Comparison of ENCODE assay signal across 13 cellular contexts in the genomic region with DNA sequence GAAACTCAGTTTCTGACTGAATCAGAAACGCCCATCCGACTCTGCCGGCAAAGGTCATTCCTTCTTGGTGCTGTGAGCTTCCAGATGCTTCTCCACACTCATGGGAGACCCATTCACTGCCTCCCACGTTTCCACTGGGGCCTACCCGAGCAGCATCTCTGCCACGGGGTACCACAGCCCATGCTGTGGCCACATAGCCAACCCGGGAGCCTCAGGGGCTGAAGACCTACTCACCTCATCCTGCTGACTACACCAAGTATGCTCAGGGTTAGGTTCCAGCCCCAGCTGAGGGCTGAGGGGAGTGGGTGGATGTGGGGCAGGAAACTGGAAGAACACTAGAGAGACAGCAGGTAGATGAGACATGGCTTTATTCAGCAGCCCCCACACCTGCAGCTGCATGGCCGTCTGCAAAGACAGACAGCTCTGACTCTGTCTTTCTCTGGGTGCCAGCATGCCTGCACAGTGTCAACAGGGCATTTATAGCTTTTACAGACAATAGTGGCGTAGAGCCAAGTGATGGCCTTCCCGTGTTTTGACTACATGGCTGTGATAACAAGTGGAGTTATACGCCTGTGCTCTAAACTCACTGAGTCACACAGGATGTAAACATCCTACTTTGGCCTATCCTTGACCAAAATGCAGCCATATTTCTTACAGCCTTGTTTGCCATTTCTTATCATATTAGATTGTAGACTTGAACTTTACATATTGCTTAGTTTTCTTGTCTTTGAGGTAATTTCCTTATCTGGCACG. TPM values are rescaled to one million over a fixed set of nuclear protein-coding genes. Genes with fewer than 3 reads are reported as not detected.
DNase-seq lines count a peak whose midpoint lies in the region; ATAC-seq, FAIRE-seq and TF ChIP-seq lines count a peak whose summit lies in the region.
"Had no signal": no experiment of that assay in that cellular context is flagged by ENCODE, and none has a peak within 500 bp of the region (broad histone marks: within the 10 kb centered on the region; RNA-seq: fewer than 3 reads in every experiment).

No MANE protein-coding gene starts in this region.

- peak overlapping the region; percentile 57 for H2AFZ ChIP-seq in K562 (ENCODE audit: low read depth, low read length)

- H3K4me3 ChIP-seq in K562 (no peak overlapping the region), right lobe of liver (peak overlapping the region in 2 of 3 donors; percentile 11 to 61)

- H3K27ac ChIP-seq in K562 (ENCODE audit: extremely low read depth, low read depth, low read length) (no peak overlapping the region), right lobe of liver (no peak overlapping the region)

- no peaks in the 10 kb centered on the region for H3K79me2 ChIP-seq in K562 (ENCODE audit: control insufficient read depth, insufficient read depth, low read length)

- POLR2A ChIA-PET in K562 (lab: Yijun Ruan, JAX), result interaction anchor here (0.7 to 4.7 kb wide), 6 partner anchors 9 to 112 kb away, joined by 3 to 60 read pairs (median 13); partner anchors contain the start of gene KLHL23

- TF ChIP-seq POLR2A in K562 (conservative IDR thresholded peaks at IDR 0.05), result no peak
- no peak for TF ChIP-seq POLR2A in right lobe of liver (IDR thresholded peaks at IDR 0.05)

- peak overlapping the region; percentile 71 for H3K4me2 ChIP-seq in K562 (ENCODE audit: insufficient read depth, low read length)

- TF ChIP-seq RAD21 in K562 (CRISPR knock-in tag; conservative IDR thresholded peaks at IDR 0.05 in 1 of 2, IDR thresholded peaks at IDR 0.05 in 1 of 2), result no peak

- H3K4me1 ChIP-seq in K562 (replicated peaks in 1 of 2; ENCODE audit: control insufficient read depth in 2 of 2, insufficient read depth in 2 of 2, low read length in 2 of 2) (peaks cover 18 to 41% of the 10 kb centered on the region in 2 experiments), right lobe of liver (peaks cover 0 to 9% (median 4%) of the 10 kb centered on the region in 4 donors)

- H3K27me3 ChIP-seq in K562 (ENCODE audit: control insufficient read depth in 2 of 2, insufficient read depth in 2 of 2, low read length in 2 of 2) (no peaks in the 10 kb centered on the region), right lobe of liver (no peaks in the 10 kb centered on the region)

- DNase-seq in COLO668 (lab: John Stamatoyannopoulos, UW; ENCODE audit: unreplicated experiment) (peak; percentile 73), NCI-H2029 treated with DMSO at 0.1 percent for 48 hours (lab: John Stamatoyannopoulos, UW) (peak; percentile 32), K562 (ENCODE audit: extremely low read depth in 1 of 4, low spot score in 3 of 4) (peak in 1 of 4 experiments; percentile 72), right lobe of liver (no peak), NCI-H2107 (lab: John Stamatoyannopoulos, UW) (no peak)
- DNase-seq in activated CD4-positive, alpha-beta T cell treated with anti-CD3 and anti-CD28 coated beads for 4 hours, result no peak
- DNase-seq: activated CD4-positive, alpha-beta T cell treated with anti-CD3 and anti-CD28 coated beads for 48 hours; activated gamma-delta T cell treated with Interleukin-2 at 50 U/mL for 16 hours; cerebellar nuclear complex; stimulated activated naive B cell treated with anti-CD40 and anti-IgM and Interleukin-4, amounts not matched to agents 10 μg/mL and 1 μg/mL and 100 μg/mL, for 72 hours had no signal

- no peak for TF ChIP-seq CTCF in K562 (IDR thresholded peaks at IDR 0.05 in 2 of 3, conservative IDR thresholded peaks at IDR 0.05 in 1 of 3; ENCODE audit: insufficient read depth in 2 of 3, low read depth in 1 of 3, low read length in 3 of 3)
- TF ChIP-seq CTCF in right lobe of liver (IDR thresholded peaks at IDR 0.05), result no peak

- no peaks in the 10 kb centered on the region for H4K20me1 ChIP-seq in K562 (replicated peaks; ENCODE audit: control insufficient read depth, insufficient read depth, low read length)

- TF ChIP-seq EP300 in K562 (IDR thresholded peaks at IDR 0.05; ENCODE audit: low read length), result no peak

- peak; percentile 64 for FAIRE-seq in K562 (lab: Jason Lieb, UNC)

- in situ Hi-C loops in K562 (cut with MboI), result no loop called here

- BruUV-seq in K562 (replicated peaks; lab: Mats Ljungman, UMichigan), result no TSS peak

- H3K9me3 ChIP-seq in K562 (replicated peaks; ENCODE audit: control insufficient read depth, insufficient read depth, low read depth, low read length) (no peaks in the 10 kb centered on the region), right lobe of liver (no peaks in the 10 kb centered on the region)

- 32% methylated on average over 12 of the region's 12 CpGs for WGBS in K562 (ENCODE audit: insufficient coverage, low coverage, missing lambda C conversion rate)
- WGBS in right lobe of liver (ENCODE audit: insufficient coverage, low coverage, low lambda C conversion rate, missing lambda C conversion rate), result 49% methylated on average over 2 of the region's 12 CpGs

- ATAC-seq in K562 (no peak; the same call in 2 of the 3 replicates), right lobe of liver (peak; percentile 2 to 45 (median 18)), GM21515 (IDR thresholded peaks at IDR 0.05; ENCODE audit: unreplicated experiment) (no peak), GM18870 (IDR thresholded peaks at IDR 0.05; ENCODE audit: unreplicated experiment) (no peak)
- ATAC-seq: stimulated activated naive B cell treated with anti-CD40 and anti-IgM and Interleukin-4, amounts not matched to agents 10 μg/mL and 1 μg/mL and 100 μg/mL, for 72 hours had no signal

- H3K36me3 ChIP-seq in K562 (ENCODE audit: control insufficient read depth, insufficient read depth, low read length) (no peaks in the 10 kb centered on the region), right lobe of liver (no peaks in the 10 kb centered on the region)

- H3K9ac ChIP-seq in K562 (ENCODE audit: insufficient read depth in 1 of 2, low read depth in 2 of 2, low read length in 2 of 2), result peak overlapping the region in 1 of 2 experiments; percentile 62; a peak in 2 of 4 replicates

- H3K9me1 ChIP-seq in K562 (ENCODE audit: control insufficient read depth, insufficient read depth, low read length), result no peaks in the 10 kb centered on the region

- intact Hi-C loops in K562 (cut with micrococcal nuclease), result no loop called here
- intact Hi-C loops in right lobe of liver (cut with DNase I), result no loop called here

- CTCF ChIA-PET in K562 (lab: Yijun Ruan, JAX; ENCODE audit: low intra/inter-chr PET ratio), result no interaction called here

RNA-seq across cellular contexts. Expression of gene KLHL23, which starts 16.5 kb away (rescaled TPM):
- 48.2 and 81.1 TPM in 2 replicates for total RNA-seq in K562 (2011; cell fraction: chromatin; rRNA removed; ENCODE audit: low replicate concordance)
- total RNA-seq in K562 (2011; cell fraction: nucleolus; rRNA removed), result 23.2 and 29.9 TPM in 2 replicates
- total RNA-seq in K562 (2011; cell fraction: nucleoplasm; rRNA removed), result 45.4 and 74.0 TPM in 2 replicates
- total RNA-seq in K562 (2014; rRNA removed) (20.0 and 31.5 TPM in 2 replicates), K562 (2014; rRNA removed; fragmentation: Illumina TruSeq; extraction: Trizol) (41.5 and 46.8 TPM in 2 replicates), K562 (2015; rRNA removed; fragmentation: Illumina TruSeq; extraction: Trizol) (34.4 and 39.1 TPM in 2 replicates), K562 (2021) (22.9 and 25.7 TPM in 2 replicates), right lobe of liver (1 to 10 TPM; 4.7 to 6.6 (median 6.0) TPM)
- polyA plus RNA-seq in K562 (2011; rRNA removed) (53.7 and 58.0 TPM in 2 replicates), K562 (2014; fragmentation: Illumina TruSeq; extraction: Trizol) (27.4 and 29.6 TPM in 2 replicates), K562 (2014; fragmentation: Nextera tagmentation; extraction: Ambion mirVana) (1 to 10 TPM; 6.6 to 7.9 TPM), K562 (2014; rRNA removed) (21.6 and 22.4 TPM in 2 replicates)
- polyA plus RNA-seq in K562 (2011; cell fraction: cytosol; rRNA removed), result 10.1 and 20.2 TPM in 2 replicates
- 20.6 and 22.8 TPM in 2 replicates for polyA plus RNA-seq in K562 (2011; cell fraction: nucleus; rRNA removed)
- polyA plus RNA-seq in K562 (2012), result 15.8 and 18.5 TPM in 2 replicates
- 153 and 171 TPM in 2 replicates for polyA minus RNA-seq in K562 (2011; rRNA and poly(A)+ RNA removed)
- 39.2 and 49.7 TPM in 2 replicates for polyA minus RNA-seq in K562 (2011; cell fraction: cytosol; rRNA and poly(A)+ RNA removed)
- 14.4 and 26.8 TPM in 2 replicates for polyA minus RNA-seq in K562 (2011; cell fraction: nucleus; rRNA and poly(A)+ RNA removed)

RNA-seq across cellular contexts. Expression of gene PHOSPHO2, which starts 22.8 kb away (rescaled TPM):
- 7.5 and 29.2 TPM in 2 replicates for total RNA-seq in K562 (2011; cell fraction: chromatin; rRNA removed; ENCODE audit: low replicate concordance)
- 6.0 and 7.8 TPM in 2 replicates for total RNA-seq in K562 (2011; cell fraction: nucleolus; rRNA removed)
- total RNA-seq in K562 (2011; cell fraction: nucleoplasm; rRNA removed), result 18.7 and 26.0 TPM in 2 replicates
- 10.0 and 13.4 TPM in 2 replicates for total RNA-seq in K562 (2014; rRNA removed)
- total RNA-seq in K562 (2014; rRNA removed; fragmentation: Illumina TruSeq; extraction: Trizol), result 12.3 and 12.6 TPM in 2 replicates
- 9.4 and 9.9 TPM in 2 replicates for total RNA-seq in K562 (2015; rRNA removed; fragmentation: Illumina TruSeq; extraction: Trizol)
- total RNA-seq in K562 (2021), result 10.2 and 11.7 TPM in 2 replicates
- 8.4 and 12.5 TPM in 2 replicates for polyA plus RNA-seq in K562 (2011; rRNA removed)
- 1.9 and 3.1 TPM in 2 replicates for polyA plus RNA-seq in K562 (2011; cell fraction: cytosol; rRNA removed)
- 7.1 and 8.1 TPM in 2 replicates for polyA plus RNA-seq in K562 (2011; cell fraction: nucleus; rRNA removed)
- polyA plus RNA-seq in K562 (2012), result 9.5 and 11.5 TPM in 2 replicates
- polyA plus RNA-seq in K562 (2014; fragmentation: Illumina TruSeq; extraction: Trizol), result 9.1 and 9.4 TPM in 2 replicates
- 1 to 10 TPM; 7.8 to 8.9 TPM for polyA plus RNA-seq in K562 (2014; fragmentation: Nextera tagmentation; extraction: Ambion mirVana)
- polyA plus RNA-seq in K562 (2014; rRNA removed), result 14.0 and 19.1 TPM in 2 replicates
- polyA minus RNA-seq in K562 (2011; rRNA and poly(A)+ RNA removed), result 6.5 and 9.8 TPM in 2 replicates
- polyA minus RNA-seq in K562 (2011; cell fraction: cytosol; rRNA and poly(A)+ RNA removed), result 2.8 and 9.3 TPM in 2 replicates
- 13.3 and 20.1 TPM in 2 replicates for polyA minus RNA-seq in K562 (2011; cell fraction: nucleus; rRNA and poly(A)+ RNA removed)
- 1 to 10 TPM; 1.8 to 5.6 (median 2.8) TPM for total RNA-seq in right lobe of liver

RNA-seq across cellular contexts. Expression of gene CFAP210, which starts 22.9 kb away (rescaled TPM):
- total RNA-seq in K562 (2011; cell fraction: chromatin; rRNA removed; ENCODE audit: low replicate concordance), result 1.6 TPM in 1 of 2 replicates, not detected in the other
- 0.26 TPM in 1 of 2 replicates, not detected in the other for total RNA-seq in K562 (2011; cell fraction: nucleolus; rRNA removed)
- total RNA-seq in K562 (2011; cell fraction: nucleoplasm; rRNA removed), result 0.38 TPM in 1 of 2 replicates, not detected in the other
- 1.1 and 1.2 TPM in 2 replicates for total RNA-seq in K562 (2014; rRNA removed)
- total RNA-seq in K562 (2014; rRNA removed; fragmentation: Illumina TruSeq; extraction: Trizol), result 1.9 and 2.6 TPM in 2 replicates
- 3.6 and 3.8 TPM in 2 replicates for total RNA-seq in K562 (2015; rRNA removed; fragmentation: Illumina TruSeq; extraction: Trizol)
- total RNA-seq in K562 (2021), result 0.63 and 1.00 TPM in 2 replicates
- 0.49 and 0.75 TPM in 2 replicates for polyA plus RNA-seq in K562 (2011; rRNA removed)
- polyA plus RNA-seq in K562 (2011; cell fraction: cytosol; rRNA removed), result 0.03 and 0.07 TPM in 2 replicates
- polyA plus RNA-seq in K562 (2011; cell fraction: nucleus; rRNA removed), result 0.18 and 0.25 TPM in 2 replicates
- polyA plus RNA-seq in K562 (2012), result 2.9 and 3.1 TPM in 2 replicates
- polyA plus RNA-seq in K562 (2014; fragmentation: Illumina TruSeq; extraction: Trizol), result 2.4 and 2.5 TPM in 2 replicates
- 1 to 10 TPM; 1.2 to 1.3 TPM for polyA plus RNA-seq in K562 (2014; fragmentation: Nextera tagmentation; extraction: Ambion mirVana)
- polyA plus RNA-seq in K562 (2014; rRNA removed), result 1.7 and 1.8 TPM in 2 replicates
- 0.21 and 0.33 TPM in 2 replicates for polyA minus RNA-seq in K562 (2011; rRNA and poly(A)+ RNA removed)
- polyA minus RNA-seq in K562 (2011; cell fraction: cytosol; rRNA and poly(A)+ RNA removed), result 0.38 TPM in 1 of 2 replicates, not detected in the other
- 0.22 and 0.54 TPM in 2 replicates for polyA minus RNA-seq in K562 (2011; cell fraction: nucleus; rRNA and poly(A)+ RNA removed)
- under 1 TPM in 1 of 6 experiments, not detected in 5; 0.86 TPM for total RNA-seq in right lobe of liver
- total RNA-seq: fibroblast of villous mesenchyme had no signal

Comparison
In these comparisons a context has a peak if more than half of its experiments do, and no peak if none do; other contexts are left out.
1. DNase-seq: peak in COLO668 (single experiment) and NCI-H2029 treated with DMSO at 0.1 percent for 48 hours (single experiment); none in right lobe of liver (0 of 3), activated CD4-positive, alpha-beta T cell treated with anti-CD3 and anti-CD28 coated beads for 4 hours (0 of 2) and NCI-H2107 (single experiment).
2. ATAC-seq: peak in right lobe of liver (4 of 4); none in K562 (single experiment), GM21515 (single experiment) and GM18870 (single experiment).